8 cellular contexts compared by ENCODE assay signal in the genomic region with DNA sequence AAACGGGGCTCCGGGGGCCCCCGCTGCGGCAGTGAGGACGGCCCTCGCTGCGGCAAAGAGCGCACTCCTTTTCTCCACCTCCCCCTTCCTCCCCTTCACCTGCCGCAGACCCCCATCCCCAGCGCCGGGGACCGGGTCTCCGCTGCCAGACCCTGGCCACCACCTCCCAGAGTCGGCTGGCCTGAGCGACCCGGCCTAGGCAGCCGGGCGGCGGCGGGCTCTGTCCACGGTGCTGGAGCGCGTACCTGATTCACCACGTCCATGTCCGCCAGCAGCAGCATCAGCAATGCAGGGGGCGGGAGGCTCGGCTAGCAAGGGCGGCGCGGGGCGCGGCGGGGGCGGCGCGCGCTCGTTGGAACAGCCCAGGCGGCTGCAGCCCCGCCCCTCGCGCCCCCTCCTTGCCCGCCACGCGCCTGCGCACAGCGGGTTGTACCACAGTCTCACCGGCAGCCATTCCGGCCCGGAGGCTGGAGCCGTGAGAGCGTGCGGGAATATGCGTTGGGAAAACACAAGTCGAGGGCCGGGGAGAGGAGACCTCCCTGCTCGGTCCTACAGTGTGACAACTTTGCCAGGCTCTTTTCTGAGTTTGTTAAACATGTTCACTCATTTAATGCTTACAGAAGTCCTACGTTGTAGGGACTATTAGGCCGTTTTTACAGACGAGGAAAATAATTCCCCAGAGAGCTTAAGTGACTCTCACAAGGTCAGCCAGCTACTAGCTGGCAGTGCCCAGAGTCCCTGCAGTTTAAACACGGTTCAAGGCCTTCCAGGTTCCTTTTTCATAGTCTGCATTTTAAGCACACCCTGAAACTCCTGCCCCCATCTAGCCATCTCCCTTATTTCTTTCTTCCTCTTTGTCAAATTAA. TPM values are rescaled to one million over a fixed set of nuclear protein-coding genes. Genes with fewer than 3 reads are reported as not detected.
DNase-seq lines count a peak whose midpoint lies in the region; ATAC-seq, FAIRE-seq and TF ChIP-seq lines count a peak whose summit lies in the region.

A gene (minus strand): TSS at position 288 of the 866 bp plus-strand sequence. CDS start 7 bp downstream, at position 281.

- ATAC-seq in GM18861 (IDR thresholded peaks at IDR 0.05; ENCODE audit: unreplicated experiment) = peak; percentile 92
- ATAC-seq in HG03095 (IDR thresholded peaks at IDR 0.05; ENCODE audit: unreplicated experiment) = peak; percentile 94

- no peak for FAIRE-seq in kidney (lab: Jason Lieb, UNC)

- H3K4me1 ChIP-seq in kidney (ENCODE audit: control insufficient read depth in 1 of 2, insufficient read depth in 1 of 2, low read depth in 1 of 2, low read length in 2 of 2) = no peaks in the 10 kb centered on the region

- POLR2A ChIA-PET in AG04449 (lab: Yijun Ruan, JAX) = no interaction called here

- intact Hi-C loops in kidney (cut with DNase I) = no loop called here

- TF ChIP-seq CTCF in AG04449 (IDR thresholded peaks at IDR 0.05; ENCODE audit: insufficient read depth, low read length, missing control alignments) (no peak), kidney (IDR thresholded peaks at IDR 0.05; ENCODE audit: borderline replicate concordance, extremely low read depth, insufficient read depth) (no peak)

- DNase-seq in AG04449 (ENCODE audit: low read depth, low spot score) (no peak), NCI-H2171 treated with DMSO at 0.1 percent for 48 hours (lab: John Stamatoyannopoulos, UW) (peak; percentile 73), caudate nucleus (lab: John Stamatoyannopoulos, UW) (peak in 59 of 61 donors; percentile 7 to 89 (median 74)), kidney (peak; percentile 96)
- peak; percentile 72 to 82 (median 78) for DNase-seq in activated CD4-positive, CD25-positive, alpha-beta regulatory T cell (lab: John Stamatoyannopoulos, UW)
- peak; percentile 78 to 81 for DNase-seq in stimulated activated CD4-positive, alpha-beta T cell treated with anti-CD3 and anti-CD28 coated beads, Interleukin-15, amount 100 ng/mL, for 1 hour (ENCODE audit: low read depth in 1 of 2, low spot score in 1 of 2)

- CTCF ChIA-PET in AG04449 (lab: Yijun Ruan, JAX) = interaction anchor here (1.0 to 1.1 kb wide), 2 partner anchors 8 to 9 kb away, joined by 3 to 5 read pairs; no protein-coding TSS in a partner anchor

- H3K4me3 ChIP-seq in AG04449 (ENCODE audit: low read depth, low read length) (peak within 1 kb of the TSS; percentile 39), kidney (ENCODE audit: low read length in 2 of 2) (peak within 1 kb of the TSS; percentile 51 to 55)

- H3K9me3 ChIP-seq in kidney (ENCODE audit: control insufficient read depth in 1 of 2, low read length in 2 of 2) = no peaks in the 10 kb centered on the region

- H3K27ac ChIP-seq in caudate nucleus (ENCODE audit: low read depth, low read length) (peak within 1 kb of the TSS; percentile 78), kidney (ENCODE audit: low read depth in 2 of 2, low read length in 2 of 2) (peak within 1 kb of the TSS in 1 of 2 donors; percentile 11)

- peak within 1 kb of the TSS; percentile 4 to 44 for H3K9ac ChIP-seq in kidney (ENCODE audit: low read length in 2 of 2)

- H3K36me3 ChIP-seq in kidney (ENCODE audit: control insufficient read depth in 1 of 2, insufficient read depth in 2 of 2, low read length in 2 of 2) = no peaks in the 10 kb centered on the region

RNA-seq across cellular contexts. Expression of the gene that starts here (rescaled TPM):
- 4.0 TPM for total RNA-seq in kidney
- polyA plus RNA-seq in kidney (ENCODE audit: insufficient read depth, low read depth, low replicate concordance) = 7.2 TPM
